ENCODE assay signal across 17 cellular contexts in genomic region chr1:21524686-21525339, GRCh38. TPM values are rescaled to one million over a fixed set of nuclear protein-coding genes. Genes with fewer than 3 reads are reported as not detected.
DNase-seq lines count a peak whose midpoint lies in the region; ATAC-seq and TF ChIP-seq lines count a peak whose summit lies in the region.
"Had no signal": no experiment of that assay in that cellular context is flagged by ENCODE, and none has a peak within 500 bp of the region (broad histone marks: within the 10 kb centered on the region; RNA-seq: fewer than 3 reads in every experiment).

No MANE protein-coding gene starts in this region.

- peak overlapping the region; percentile 45 to 66 (median 65) for H3K27ac Mint-ChIP-seq in nephron
- H3K27ac Mint-ChIP-seq: stimulated activated naive CD8-positive, alpha-beta T cell treated with anti-CD3 and anti-CD28 coated beads, Interleukin-15, amount 100 ng/mL, for 72 hours had no signal

- peaks cover 18% of the 10 kb centered on the region for H3K4me1 Mint-ChIP-seq in nephron

- no peak overlapping the region for H3K4me3 Mint-ChIP-seq in nephron
- H3K4me3 Mint-ChIP-seq: stimulated activated naive CD8-positive, alpha-beta T cell treated with anti-CD3 and anti-CD28 coated beads, Interleukin-15, amount 100 ng/mL, for 72 hours had no signal

- H3K4me3 ChIP-seq in dorsolateral prefrontal cortex: no peak overlapping the region
- H3K4me3 ChIP-seq: hepatocyte had no signal

- peaks cover 15% of the 10 kb centered on the region for H3K27me3 Mint-ChIP-seq in nephron (ENCODE audit: low read depth)

- no peaks in the 10 kb centered on the region for H3K27me3 ChIP-seq in dorsolateral prefrontal cortex
- H3K27me3 ChIP-seq: BE2C, brain microvascular endothelial cell had no signal

- H3K36me3 Mint-ChIP-seq in nephron (ENCODE audit: low read depth): no peaks in the 10 kb centered on the region

- peak overlapping the region in 47 of 59 donors; percentile 2 to 85 (median 57) for H3K27ac ChIP-seq in dorsolateral prefrontal cortex
- H3K27ac ChIP-seq: brain microvascular endothelial cell, hepatocyte had no signal

- DNase-seq in C1 segment of cervical spinal cord (lab: John Stamatoyannopoulos, UW): peak in 9 of 14 donors; percentile 10 to 66 (median 45)
- peak; percentile 47 for DNase-seq in NCI-H2171 (lab: John Stamatoyannopoulos, UW)
- DNase-seq in dorsolateral prefrontal cortex: peak in 7 of 10 donors; percentile 33 to 73 (median 54)
- no peak for DNase-seq in left colon
- no peak for DNase-seq in NCI-H2107 (lab: John Stamatoyannopoulos, UW)
- DNase-seq in DMS153 treated with DMSO at 0.1 percent for 48 hours (lab: John Stamatoyannopoulos, UW; ENCODE audit: unreplicated experiment): no peak
- DNase-seq: activated T-cell treated with anti-CD3 and anti-CD28 coated beads, Interleukin-2, amount 50 U/mL, for 48 hours; BE2C; brain microvascular endothelial cell; NCI-H1436; retina; SK-N-SH; stimulated activated CD4-positive, alpha-beta T cell treated with anti-CD3 and anti-CD28 coated beads, Interleukin-4, amount 100 ng/mL, for 4 hours; stimulated activated naive CD8-positive, alpha-beta T cell treated with anti-CD3 and anti-CD28 coated beads, Interleukin-15, amount 100 ng/mL, for 72 hours had no signal

- H3K9me3 Mint-ChIP-seq in nephron: no peaks in the 10 kb centered on the region
- H3K9me3 Mint-ChIP-seq: stimulated activated naive CD8-positive, alpha-beta T cell treated with anti-CD3 and anti-CD28 coated beads, Interleukin-15, amount 100 ng/mL, for 72 hours had no signal

- intact Hi-C loops in dorsolateral prefrontal cortex (cut with DNase I): no loop called here
- intact Hi-C loops in left colon (cut with DNase I, micrococcal nuclease): no loop called here

- TF ChIP-seq CTCF in dorsolateral prefrontal cortex (IDR thresholded peaks at IDR 0.05 in 54 of 56, conservative IDR thresholded peaks at IDR 0.05 in 2 of 56; ENCODE audit: low read depth in 1 of 56, partially characterized antibody in 56 of 56) (no peak), nephron (IDR thresholded peaks at IDR 0.05; ENCODE audit: unreplicated experiment in 3 of 3) (no peak)

- ATAC-seq in left colon (no peak), GM19463 (IDR thresholded peaks at IDR 0.05; ENCODE audit: unreplicated experiment) (no peak)
- ATAC-seq: stimulated activated naive CD8-positive, alpha-beta T cell treated with anti-CD3 and anti-CD28 coated beads, Interleukin-15, amount 100 ng/mL, for 72 hours had no signal

RNA-seq across cellular contexts. Expression of gene ALPL, which starts 15.6 kb away (rescaled TPM):
- 10 to 100 TPM in 87 of 120 experiments, 1 to 10 TPM in 33; 3.9 to 39.4 (median 12.7) TPM for total RNA-seq in dorsolateral prefrontal cortex
- 1 to 10 TPM; 1.6 to 1.9 TPM for total RNA-seq in left colon

Comparison
In these comparisons a context has a peak if more than half of its experiments do, and no peak if none do; other contexts are left out.
1. DNase-seq: peak in C1 segment of cervical spinal cord (9 of 14), NCI-H2171 (single experiment) and dorsolateral prefrontal cortex (7 of 10); none in left colon (0 of 2), NCI-H2107 (single experiment) and DMS153 treated with DMSO at 0.1 percent for 48 hours (single experiment).